ENCODE assay signal across 9 cellular contexts in genomic region chr9:99019523-99020331, GRCh38.
DNase-seq lines count a peak whose midpoint lies in the region; ATAC-seq and TF ChIP-seq lines count a peak whose summit lies in the region.
"Had no signal": no experiment of that assay in that cellular context is flagged by ENCODE, and none has a peak within 500 bp of the region (broad histone marks: within the 10 kb centered on the region; RNA-seq: fewer than 3 reads in every experiment).

No MANE protein-coding gene starts in this region.

- TF ChIP-seq CTCF in heart right ventricle (IDR thresholded peaks at IDR 0.05) = no peak
- TF ChIP-seq CTCF in smooth muscle cell (IDR thresholded peaks at IDR 0.05; ENCODE audit: borderline replicate concordance, insufficient read depth, poor library complexity, severe bottlenecking) = no peak
- no peak for TF ChIP-seq CTCF in prostate gland (IDR thresholded peaks at IDR 0.05)

- WGBS in heart right ventricle, 2 donors = 75 to 79% methylated on average over 3 of the region's 3 CpGs
- WGBS in smooth muscle cell (ENCODE audit: low lambda C conversion rate) = 26% methylated on average over 3 of the region's 3 CpGs
- 60% methylated on average over 3 of the region's 3 CpGs for WGBS in prostate gland

- H3K4me3 ChIP-seq in heart right ventricle (no peak overlapping the region), smooth muscle cell (no peak overlapping the region), prostate gland (no peak overlapping the region)

- peak overlapping the region; percentile 84 for H3K9ac ChIP-seq in smooth muscle cell (ENCODE audit: low read depth)

- TF ChIP-seq POLR2A in prostate gland (IDR thresholded peaks at IDR 0.05) = no peak

- no peaks in the 10 kb centered on the region for H3K79me2 ChIP-seq in smooth muscle cell (ENCODE audit: low read depth)

- H3K4me1 ChIP-seq in heart right ventricle (peaks cover 0 to 36% (median 13%) of the 10 kb centered on the region in 9 donors), smooth muscle cell (ENCODE audit: low read depth) (peaks cover 5% of the 10 kb centered on the region), prostate gland (replicated peaks) (no peaks in the 10 kb centered on the region)

- intact Hi-C loops in heart right ventricle (cut with DNase I) (loop anchor here in 1 of 10 donors (5.0 kb wide), 1 partner anchor 53 kb away; no protein-coding TSS in a partner anchor), prostate gland (cut with DNase I) (no loop called here)

- peak in 5 of 8 donors; percentile 46 to 73 (median 58) for ATAC-seq in heart right ventricle
- no peak for ATAC-seq in left lobe of liver

- H2AFZ ChIP-seq in smooth muscle cell (ENCODE audit: low read depth) = no peak overlapping the region

- peak; percentile 36 for DNase-seq in HPDE6-E6E7 (ENCODE audit: extremely low spot score)
- DNase-seq in astrocyte of the hippocampus (ENCODE audit: low read depth, low spot score) = peak; percentile 93
- no peak for DNase-seq in heart right ventricle
- DNase-seq in smooth muscle cell (lab: John Stamatoyannopoulos, UW; ENCODE audit: unreplicated experiment) = no peak
- no peak for DNase-seq in left lobe of liver (ENCODE audit: low spot score)
- no peak for DNase-seq in DMS153 treated with DMSO at 0.1 percent for 48 hours (lab: John Stamatoyannopoulos, UW; ENCODE audit: unreplicated experiment)
- DNase-seq in prostate gland (ENCODE audit: low spot score) = no peak
- DNase-seq in NCI-H526 (lab: John Stamatoyannopoulos, UW) = no peak
- DNase-seq: stimulated activated CD4-positive, alpha-beta T cell treated with anti-CD3 and anti-CD28 coated beads, Interleukin-1b, Interleukin-23, amount 100 ng/mL, for 48 hours had no signal

- H3K27me3 ChIP-seq in heart right ventricle = peaks cover 0 to 8% (median 0%) of the 10 kb centered on the region in 7 donors
- H3K27me3 ChIP-seq in smooth muscle cell (ENCODE audit: low read depth) = no peaks in the 10 kb centered on the region
- H3K27me3 ChIP-seq in prostate gland (replicated peaks; ENCODE audit: insufficient read depth) = no peaks in the 10 kb centered on the region

- H3K27ac ChIP-seq in heart right ventricle = peak overlapping the region in 8 of 10 donors; percentile 22 to 75 (median 50)
- peak overlapping the region; percentile 94 for H3K27ac ChIP-seq in smooth muscle cell (ENCODE audit: low read depth)
- H3K27ac ChIP-seq in prostate gland = no peak overlapping the region

- peaks cover 0 to 98% (median 8%) of the 10 kb centered on the region in 9 donors for H3K36me3 ChIP-seq in heart right ventricle
- H3K36me3 ChIP-seq in smooth muscle cell (ENCODE audit: low read depth) = no peaks in the 10 kb centered on the region
- H3K36me3 ChIP-seq in prostate gland = no peaks in the 10 kb centered on the region

- peaks cover 22% of the 10 kb centered on the region for H3F3A ChIP-seq in smooth muscle cell (ENCODE audit: low read depth)

- H4K20me1 ChIP-seq in smooth muscle cell (ENCODE audit: low read depth) = no peaks in the 10 kb centered on the region

- no peaks in the 10 kb centered on the region for H3K9me3 ChIP-seq in heart right ventricle
- H3K9me3 ChIP-seq in smooth muscle cell (replicated peaks; ENCODE audit: low read depth) = no peaks in the 10 kb centered on the region
- no peaks in the 10 kb centered on the region for H3K9me3 ChIP-seq in prostate gland

- H3K4me2 ChIP-seq in smooth muscle cell = peak overlapping the region; percentile 23

Comparison
In these comparisons a context has a peak if more than half of its experiments do, and no peak if none do; other contexts are left out.
1. DNase-seq: peak in HPDE6-E6E7 (single experiment) and astrocyte of the hippocampus (single experiment); none in heart right ventricle (0 of 2), smooth muscle cell (single experiment), left lobe of liver (single experiment), DMS153 treated with DMSO at 0.1 percent for 48 hours (single experiment), prostate gland (single experiment) and NCI-H526 (0 of 2).
2. H3K27ac ChIP-seq: peak in heart right ventricle (8 of 10) and smooth muscle cell (single experiment); none in prostate gland (0 of 2).